In genomic region chr17:8237886-8238285, GRCh38 we compare ENCODE assay signal across 15 cellular contexts.
DNase-seq lines count a peak whose midpoint lies in the region; ATAC-seq, FAIRE-seq and TF ChIP-seq lines count a peak whose summit lies in the region.
"Had no signal": no experiment of that assay in that cellular context is flagged by ENCODE, and none has a peak within 500 bp of the region (broad histone marks: within the 10 kb centered on the region; RNA-seq: fewer than 3 reads in every experiment).

No MANE protein-coding gene starts in this region.

- no peak for ATAC-seq in central memory CD8-positive, alpha-beta T cell (replicated peaks; ENCODE audit: extremely low read depth, poor library complexity, severe bottlenecking)
- no peak for ATAC-seq in stimulated activated effector memory CD8-positive, alpha-beta T cell treated with anti-CD3 and anti-CD28 coated beads, Interleukin-12 subunit alpha, Interleukin-12 subunit beta, amount 100 ng/mL, for 72 hours
- no peak for ATAC-seq in GM18498 (IDR thresholded peaks at IDR 0.05; ENCODE audit: unreplicated experiment)

- TF ChIP-seq POLR2A in H54 (IDR thresholded peaks at IDR 0.05; ENCODE audit: low read depth, low read length), result no peak

- no peaks in the 10 kb centered on the region for H3K9me3 Mint-ChIP-seq in activated naive CD4-positive, alpha-beta T cell treated with anti-CD3 and anti-CD28 coated beads, Interleukin-2, amount 50 U/mL, for 24 hours
- H3K9me3 Mint-ChIP-seq in central memory CD8-positive, alpha-beta T cell, result no peaks in the 10 kb centered on the region
- H3K9me3 Mint-ChIP-seq in stimulated activated effector memory CD8-positive, alpha-beta T cell treated with anti-CD3 and anti-CD28 coated beads, Interleukin-12 subunit alpha, Interleukin-12 subunit beta, amount 100 ng/mL, for 72 hours, result no peaks in the 10 kb centered on the region

- no peaks in the 10 kb centered on the region for H3K27me3 Mint-ChIP-seq in activated naive CD4-positive, alpha-beta T cell treated with anti-CD3 and anti-CD28 coated beads, Interleukin-2, amount 50 U/mL, for 24 hours
- no peaks in the 10 kb centered on the region for H3K27me3 Mint-ChIP-seq in central memory CD8-positive, alpha-beta T cell

- no peak for FAIRE-seq in H54 (lab: Jason Lieb, UNC)

- no peak overlapping the region for H3K4me3 Mint-ChIP-seq in activated naive CD4-positive, alpha-beta T cell treated with anti-CD3 and anti-CD28 coated beads, Interleukin-2, amount 50 U/mL, for 24 hours
- H3K4me3 Mint-ChIP-seq in central memory CD8-positive, alpha-beta T cell, result no peak overlapping the region
- no peak overlapping the region for H3K4me3 Mint-ChIP-seq in stimulated activated effector memory CD8-positive, alpha-beta T cell treated with anti-CD3 and anti-CD28 coated beads, Interleukin-12 subunit alpha, Interleukin-12 subunit beta, amount 100 ng/mL, for 72 hours
- H3K4me3 Mint-ChIP-seq: CD14-positive monocyte had no signal

- H3K36me3 Mint-ChIP-seq in activated naive CD4-positive, alpha-beta T cell treated with anti-CD3 and anti-CD28 coated beads, Interleukin-2, amount 50 U/mL, for 24 hours, result peaks cover 32% of the 10 kb centered on the region
- H3K36me3 Mint-ChIP-seq in central memory CD8-positive, alpha-beta T cell (ENCODE audit: insufficient read depth), result peaks cover 89% of the 10 kb centered on the region
- peaks cover 100% of the 10 kb centered on the region for H3K36me3 Mint-ChIP-seq in stimulated activated effector memory CD8-positive, alpha-beta T cell treated with anti-CD3 and anti-CD28 coated beads, Interleukin-12 subunit alpha, Interleukin-12 subunit beta, amount 100 ng/mL, for 72 hours

- H3K27ac Mint-ChIP-seq in activated naive CD4-positive, alpha-beta T cell treated with anti-CD3 and anti-CD28 coated beads, Interleukin-2, amount 50 U/mL, for 24 hours, result peak overlapping the region; percentile 6
- H3K27ac Mint-ChIP-seq in central memory CD8-positive, alpha-beta T cell (ENCODE audit: low read depth), result peak overlapping the region; percentile 40
- peak overlapping the region; percentile 20 for H3K27ac Mint-ChIP-seq in stimulated activated effector memory CD8-positive, alpha-beta T cell treated with anti-CD3 and anti-CD28 coated beads, Interleukin-12 subunit alpha, Interleukin-12 subunit beta, amount 100 ng/mL, for 72 hours
- H3K27ac Mint-ChIP-seq: CD14-positive monocyte had no signal

- H3K4me1 Mint-ChIP-seq in activated naive CD4-positive, alpha-beta T cell treated with anti-CD3 and anti-CD28 coated beads, Interleukin-2, amount 50 U/mL, for 24 hours, result peaks cover 29% of the 10 kb centered on the region
- H3K4me1 Mint-ChIP-seq in central memory CD8-positive, alpha-beta T cell, result peaks cover 31% of the 10 kb centered on the region
- peaks cover 25% of the 10 kb centered on the region for H3K4me1 Mint-ChIP-seq in stimulated activated effector memory CD8-positive, alpha-beta T cell treated with anti-CD3 and anti-CD28 coated beads, Interleukin-12 subunit alpha, Interleukin-12 subunit beta, amount 100 ng/mL, for 72 hours

- no peak for DNase-seq in activated naive CD4-positive, alpha-beta T cell (lab: John Stamatoyannopoulos, UW)
- DNase-seq in DMS53 treated with DMSO at 0.1 percent for 48 hours (lab: John Stamatoyannopoulos, UW; ENCODE audit: unreplicated experiment) (peak; percentile 43), H54 (ENCODE audit: insufficient read length, low spot score) (no peak)
- no peak for DNase-seq in central memory CD8-positive, alpha-beta T cell (ENCODE audit: low spot score in 2 of 2)
- no peak for DNase-seq in stimulated activated effector memory CD8-positive, alpha-beta T cell treated with anti-CD3 and anti-CD28 coated beads, Interleukin-12 subunit alpha, Interleukin-12 subunit beta, amount 100 ng/mL, for 72 hours (ENCODE audit: low spot score in 2 of 2)
- DNase-seq: H7, MG63, NCI-H1092, NCI-H146, NCI-H2081, NCI-H82, PC-9 had no signal
